Comparison of ENCODE assay signal across 20 cellular contexts in the genomic region with DNA sequence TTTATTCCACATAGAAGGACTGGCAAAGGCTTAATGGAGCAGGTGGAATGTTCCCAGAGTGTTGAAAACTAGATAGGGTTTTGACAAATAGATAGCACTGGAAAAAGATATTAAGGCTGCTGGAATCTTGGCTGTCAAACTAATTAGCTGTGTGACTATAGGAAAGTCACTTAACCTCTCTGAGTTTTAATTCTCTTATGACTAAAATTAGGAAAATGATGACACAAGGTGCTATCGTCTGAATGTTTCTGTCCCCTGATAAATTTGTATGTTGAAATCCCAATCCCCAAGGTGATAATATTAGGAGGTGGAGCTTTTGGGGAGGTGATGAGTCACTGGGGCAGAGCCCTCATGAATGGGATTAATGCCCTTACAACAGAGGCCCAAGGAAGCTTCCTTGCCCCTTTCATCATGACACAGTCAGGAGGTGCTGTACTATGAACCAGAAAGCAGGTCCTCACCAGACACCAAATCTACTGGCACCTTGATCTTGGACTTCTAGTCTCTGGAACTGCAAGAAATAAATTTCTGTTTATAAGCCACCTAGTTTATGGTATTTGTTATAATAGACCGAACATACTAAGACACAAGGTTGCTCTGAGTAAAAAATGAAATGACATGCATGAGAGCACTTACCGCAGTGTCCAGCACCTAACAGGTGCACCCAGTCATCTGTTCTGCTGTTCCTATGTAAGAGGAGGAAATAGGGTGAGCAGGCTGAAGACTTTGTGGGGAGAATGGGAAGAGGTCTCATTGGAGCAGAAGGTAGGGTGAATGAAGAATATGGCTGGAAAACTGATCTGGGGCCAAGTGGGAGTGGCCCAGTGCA. TPM values are rescaled to one million over a fixed set of nuclear protein-coding genes. Genes with fewer than 3 reads are reported as not detected.
DNase-seq lines count a peak whose midpoint lies in the region; ATAC-seq, FAIRE-seq and TF ChIP-seq lines count a peak whose summit lies in the region.
"Had no signal": no experiment of that assay in that cellular context is flagged by ENCODE, and none has a peak within 500 bp of the region (broad histone marks: within the 10 kb centered on the region; RNA-seq: fewer than 3 reads in every experiment).

No MANE protein-coding gene starts in this region.

- ATAC-seq in GM21390 (IDR thresholded peaks at IDR 0.05; ENCODE audit: unreplicated experiment) (peak; percentile 72), HG03066 (IDR thresholded peaks at IDR 0.05; ENCODE audit: low read depth, unreplicated experiment) (peak; percentile 73), GM18505 (IDR thresholded peaks at IDR 0.05; ENCODE audit: unreplicated experiment) (no peak), HG03571 (IDR thresholded peaks at IDR 0.05; ENCODE audit: unreplicated experiment) (no peak)
- ATAC-seq: activated naive CD4-positive, alpha-beta T cell treated with anti-CD3 and anti-CD28 coated beads, Interleukin-2, amount 50 U/mL, for 72 hours; CD8-positive, alpha-beta T cell had no signal

- no peak for TF ChIP-seq CTCF in fibroblast of mammary gland (conservative IDR thresholded peaks at IDR 0.05; ENCODE audit: control insufficient read depth, insufficient read depth, low read depth, low read length)

- no peak overlapping the region for H3K4me3 ChIP-seq in fibroblast of mammary gland (ENCODE audit: control insufficient read depth, low read depth, low read length)
- H3K4me3 ChIP-seq: neural progenitor cell, SK-N-MC, stomach, vagina had no signal

- no peak for TF ChIP-seq POLR2A in GM12891 (IDR thresholded peaks at IDR 0.05; ENCODE audit: low read depth, low read length)
- TF ChIP-seq POLR2A in GM18505 (IDR thresholded peaks at IDR 0.05; ENCODE audit: borderline replicate concordance, extremely low read depth, insufficient read depth, insufficient read length), result no peak

- peak; percentile 35 for FAIRE-seq in GM12891 (lab: Jason Lieb, UNC)

- DNase-seq in GM12891 (ENCODE audit: insufficient read length, low spot score) (no peak), fibroblast of mammary gland (ENCODE audit: low read depth) (peak; percentile 38)
- DNase-seq in effector CD4-positive, alpha-beta T cell, result no peak
- no peak for DNase-seq in activated T-cell treated with anti-CD3 and anti-CD28 coated beads, Interleukin-2, amount 50 U/mL, for 1 hour
- DNase-seq: brain microvascular endothelial cell; CD8-positive, alpha-beta T cell; DND-41; head of caudate nucleus; mammary epithelial cell; NCI-H69; stimulated activated CD4-positive, alpha-beta T cell treated with anti-CD3 and anti-CD28 coated beads, Interleukin-15, amount 100 ng/mL, for 24 hours; stomach had no signal

TF ChIP-seq in GM12891, 5 proteins besides CTCF, POLR2A, EP300 and RAD21:
- TF ChIP-seq POU2F2 (IDR thresholded peaks at IDR 0.05; ENCODE audit: low read depth, low read length) (no peak), TAF1 (IDR thresholded peaks at IDR 0.05; ENCODE audit: low read depth, low read length) (no peak), POLR2AphosphoS5 (IDR thresholded peaks at IDR 0.05; ENCODE audit: low read depth, low read length) (no peak), PAX5 (IDR thresholded peaks at IDR 0.05; ENCODE audit: insufficient read depth, low read length, severe bottlenecking) (no peak), SPI1 (IDR thresholded peaks at IDR 0.05; ENCODE audit: low read depth, low read length) (no peak)
TF ChIP-seq in GM12891: peak in this region for 0.

RNA-seq across cellular contexts. Expression of gene DISP1, which starts 26.3 kb away (rescaled TPM):
- 0.28 TPM for polyA plus RNA-seq in GM12891 (2012; ENCODE audit: low read depth, missing spikeins)

RNA-seq across cellular contexts. Expression of gene FAM177B, which starts 51.5 kb away (rescaled TPM):
- polyA plus RNA-seq in GM12891 (2012; ENCODE audit: low read depth, missing spikeins), result not detected
- polyA plus RNA-seq: mammary epithelial cell had no signal

Comparison
In these comparisons a context has a peak if more than half of its experiments do, and no peak if none do; other contexts are left out.
1. ATAC-seq: peak in GM21390 (single experiment) and HG03066 (single experiment); none in GM18505 (single experiment) and HG03571 (single experiment).